ENCODE assay signal across 8 cellular contexts in genomic region chr14:51239813-51240803, GRCh38. TPM values are rescaled to one million over a fixed set of nuclear protein-coding genes. Genes with fewer than 3 reads are reported as not detected.
DNase-seq lines count a peak whose midpoint lies in the region; ATAC-seq and TF ChIP-seq lines count a peak whose summit lies in the region.

Gene TMX1, plus strand, starts transcription at chr14:51240247. Its CDS starts 46 bp downstream, at chr14:51240293.

- peaks cover 24% of the 10 kb centered on the region for H3K36me3 Mint-ChIP-seq in activated T-cell treated with anti-CD3 and anti-CD28 coated beads, Interleukin-2, amount 50 U/mL, for 24 hours (ENCODE audit: low read depth)

- H3K27me3 ChIP-seq in mucosa of stomach (ENCODE audit: control insufficient read depth, insufficient read depth, low read length) = no peaks in the 10 kb centered on the region

- peak within 1 kb of the TSS; percentile 84 for H3K9ac ChIP-seq in mucosa of stomach (ENCODE audit: low read length)

- peak within 1 kb of the TSS; percentile 78 for H3K4me3 ChIP-seq in mucosa of stomach (ENCODE audit: low read length)

- no peaks in the 10 kb centered on the region for H3K36me3 ChIP-seq in mucosa of stomach (ENCODE audit: control insufficient read depth, insufficient read depth, low read length)

- DNase-seq in DMS79 treated with DMSO at 0.1 percent for 48 hours (lab: John Stamatoyannopoulos, UW) = peak; percentile 100
- DNase-seq in KG1 (lab: John Stamatoyannopoulos, UW) = peak; percentile 95
- DNase-seq in activated T-cell treated with anti-CD3 and anti-CD28 coated beads, Interleukin-2, amount 50 U/mL, for 24 hours = peak; percentile 92
- peak; percentile 67 to 68 for DNase-seq in stimulated activated CD8-positive, alpha-beta memory T cell treated with anti-CD3 and anti-CD28 coated beads, Interleukin-7, amount 100 ng/mL, for 1 hour (ENCODE audit: low read depth in 2 of 2)

- peak; percentile 87 for ATAC-seq in GM21737 (IDR thresholded peaks at IDR 0.05; ENCODE audit: unreplicated experiment)
- ATAC-seq in esophagus mucosa = peak; percentile 99

- no peaks in the 10 kb centered on the region for H3K9me3 ChIP-seq in mucosa of stomach (ENCODE audit: control insufficient read depth, low read length)

- H3K27ac Mint-ChIP-seq in activated T-cell treated with anti-CD3 and anti-CD28 coated beads, Interleukin-2, amount 50 U/mL, for 24 hours = no peak within 1 kb of the TSS

- H3K4me1 Mint-ChIP-seq in activated T-cell treated with anti-CD3 and anti-CD28 coated beads, Interleukin-2, amount 50 U/mL, for 24 hours (ENCODE audit: low read depth) = peaks cover 34% of the 10 kb centered on the region

- no peaks in the 10 kb centered on the region for H3K9me3 Mint-ChIP-seq in activated T-cell treated with anti-CD3 and anti-CD28 coated beads, Interleukin-2, amount 50 U/mL, for 24 hours

- H3K27me3 Mint-ChIP-seq in activated T-cell treated with anti-CD3 and anti-CD28 coated beads, Interleukin-2, amount 50 U/mL, for 24 hours = no peaks in the 10 kb centered on the region

- H3K4me3 Mint-ChIP-seq in activated T-cell treated with anti-CD3 and anti-CD28 coated beads, Interleukin-2, amount 50 U/mL, for 24 hours = no peak within 1 kb of the TSS

- H3K4me1 ChIP-seq in mucosa of stomach (ENCODE audit: control insufficient read depth, insufficient read depth, low read length) = no peaks in the 10 kb centered on the region

TF ChIP-seq in PFSK-1, 5 proteins besides CTCF, POLR2A, EP300 and RAD21:
- TF ChIP-seq POLR2AphosphoS5 (IDR thresholded peaks at IDR 0.05; ENCODE audit: low read depth, low read length) = peak; percentile 88
- TF ChIP-seq, protein P1, sequence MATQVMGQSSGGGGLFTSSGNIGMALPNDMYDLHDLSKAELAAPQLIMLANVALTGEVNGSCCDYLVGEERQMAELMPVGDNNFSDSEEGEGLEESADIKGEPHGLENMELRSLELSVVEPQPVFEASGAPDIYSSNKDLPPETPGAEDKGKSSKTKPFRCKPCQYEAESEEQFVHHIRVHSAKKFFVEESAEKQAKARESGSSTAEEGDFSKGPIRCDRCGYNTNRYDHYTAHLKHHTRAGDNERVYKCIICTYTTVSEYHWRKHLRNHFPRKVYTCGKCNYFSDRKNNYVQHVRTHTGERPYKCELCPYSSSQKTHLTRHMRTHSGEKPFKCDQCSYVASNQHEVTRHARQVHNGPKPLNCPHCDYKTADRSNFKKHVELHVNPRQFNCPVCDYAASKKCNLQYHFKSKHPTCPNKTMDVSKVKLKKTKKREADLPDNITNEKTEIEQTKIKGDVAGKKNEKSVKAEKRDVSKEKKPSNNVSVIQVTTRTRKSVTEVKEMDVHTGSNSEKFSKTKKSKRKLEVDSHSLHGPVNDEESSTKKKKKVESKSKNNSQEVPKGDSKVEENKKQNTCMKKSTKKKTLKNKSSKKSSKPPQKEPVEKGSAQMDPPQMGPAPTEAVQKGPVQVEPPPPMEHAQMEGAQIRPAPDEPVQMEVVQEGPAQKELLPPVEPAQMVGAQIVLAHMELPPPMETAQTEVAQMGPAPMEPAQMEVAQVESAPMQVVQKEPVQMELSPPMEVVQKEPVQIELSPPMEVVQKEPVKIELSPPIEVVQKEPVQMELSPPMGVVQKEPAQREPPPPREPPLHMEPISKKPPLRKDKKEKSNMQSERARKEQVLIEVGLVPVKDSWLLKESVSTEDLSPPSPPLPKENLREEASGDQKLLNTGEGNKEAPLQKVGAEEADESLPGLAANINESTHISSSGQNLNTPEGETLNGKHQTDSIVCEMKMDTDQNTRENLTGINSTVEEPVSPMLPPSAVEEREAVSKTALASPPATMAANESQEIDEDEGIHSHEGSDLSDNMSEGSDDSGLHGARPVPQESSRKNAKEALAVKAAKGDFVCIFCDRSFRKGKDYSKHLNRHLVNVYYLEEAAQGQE (IDR thresholded peaks at IDR 0.05; ENCODE audit: insufficient read depth in 1 of 2, low read depth in 2 of 2, low read length in 2 of 2) = no peak
- peak; percentile 79; the same call in 1 of the 2 replicates for TF ChIP-seq TAF1 (IDR thresholded peaks at IDR 0.05; ENCODE audit: borderline replicate concordance, insufficient read depth, low read length)
TF ChIP-seq in PFSK-1: peak in this region for 2.

RNA-seq across cellular contexts. Expression of gene TMX1, which starts in this region (rescaled TPM):
- polyA plus RNA-seq in PFSK-1 (2012; ENCODE audit: insufficient read length, low read depth) = 13.4 TPM
- 19.8 TPM for total RNA-seq in esophagus mucosa

Comparison
In these comparisons a context has a peak if more than half of its experiments do, and no peak if none do; other contexts are left out.
1. Peak in every context shown above with its lines: DNase-seq, ATAC-seq and H3K4me3 ChIP-seq.